In the genomic region with DNA sequence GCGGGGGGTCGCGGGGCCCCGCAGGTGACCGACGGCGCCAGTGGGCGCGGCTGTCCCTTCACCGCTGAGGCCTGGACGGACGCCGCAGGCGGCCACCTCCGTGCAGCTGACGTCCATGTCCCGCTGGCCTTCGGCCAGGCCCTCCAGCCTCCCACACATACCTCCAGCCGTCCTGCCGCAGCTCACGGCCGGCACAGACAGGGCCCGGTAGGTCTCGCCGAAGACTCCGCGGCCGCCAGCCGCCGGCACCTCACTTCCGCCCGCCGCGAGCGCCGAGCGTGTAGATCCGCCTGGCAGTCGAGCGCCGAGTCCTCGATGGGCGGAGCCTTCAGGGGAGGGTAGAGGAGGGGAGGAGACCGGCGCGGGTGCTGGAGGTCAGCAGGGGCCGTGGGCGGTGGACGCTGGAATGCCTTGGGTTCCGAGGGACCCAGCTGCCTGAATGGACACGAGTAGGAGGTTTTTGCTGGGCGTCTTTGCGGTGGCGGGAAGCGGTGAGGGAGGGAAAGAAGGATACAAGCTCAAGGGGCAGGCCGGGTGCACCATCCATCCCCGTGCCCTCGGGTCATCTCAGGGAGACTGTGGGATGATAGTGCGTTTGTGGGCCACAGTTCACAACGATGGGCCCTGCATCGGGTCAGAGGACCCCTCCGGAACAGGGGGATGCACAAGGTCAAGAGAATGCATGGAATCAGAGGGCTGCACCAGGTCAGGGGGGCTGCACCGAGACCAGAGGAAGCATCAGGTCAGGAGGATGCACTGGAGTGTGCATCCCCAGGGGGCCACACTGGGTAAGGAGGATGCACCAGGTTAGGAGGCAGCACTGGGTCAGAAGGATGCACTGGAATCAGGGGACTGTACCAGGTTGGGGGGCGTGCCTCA, we compare ENCODE assay signal across 8 cellular contexts. TPM values are rescaled to one million over a fixed set of nuclear protein-coding genes. Genes with fewer than 3 reads are reported as not detected.
DNase-seq lines count a peak whose midpoint lies in the region; ATAC-seq and TF ChIP-seq lines count a peak whose summit lies in the region.

A gene with protein sequence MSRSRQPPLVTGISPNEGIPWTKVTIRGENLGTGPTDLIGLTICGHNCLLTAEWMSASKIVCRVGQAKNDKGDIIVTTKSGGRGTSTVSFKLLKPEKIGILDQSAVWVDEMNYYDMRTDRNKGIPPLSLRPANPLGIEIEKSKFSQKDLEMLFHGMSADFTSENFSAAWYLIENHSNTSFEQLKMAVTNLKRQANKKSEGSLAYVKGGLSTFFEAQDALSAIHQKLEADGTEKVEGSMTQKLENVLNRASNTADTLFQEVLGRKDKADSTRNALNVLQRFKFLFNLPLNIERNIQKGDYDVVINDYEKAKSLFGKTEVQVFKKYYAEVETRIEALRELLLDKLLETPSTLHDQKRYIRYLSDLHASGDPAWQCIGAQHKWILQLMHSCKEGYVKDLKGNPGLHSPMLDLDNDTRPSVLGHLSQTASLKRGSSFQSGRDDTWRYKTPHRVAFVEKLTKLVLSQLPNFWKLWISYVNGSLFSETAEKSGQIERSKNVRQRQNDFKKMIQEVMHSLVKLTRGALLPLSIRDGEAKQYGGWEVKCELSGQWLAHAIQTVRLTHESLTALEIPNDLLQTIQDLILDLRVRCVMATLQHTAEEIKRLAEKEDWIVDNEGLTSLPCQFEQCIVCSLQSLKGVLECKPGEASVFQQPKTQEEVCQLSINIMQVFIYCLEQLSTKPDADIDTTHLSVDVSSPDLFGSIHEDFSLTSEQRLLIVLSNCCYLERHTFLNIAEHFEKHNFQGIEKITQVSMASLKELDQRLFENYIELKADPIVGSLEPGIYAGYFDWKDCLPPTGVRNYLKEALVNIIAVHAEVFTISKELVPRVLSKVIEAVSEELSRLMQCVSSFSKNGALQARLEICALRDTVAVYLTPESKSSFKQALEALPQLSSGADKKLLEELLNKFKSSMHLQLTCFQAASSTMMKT (minus strand): TSS at position 282 of the 879 bp plus-strand sequence. CDS start 55,321 bp downstream, outside the sequence.

- H3K27me3 ChIP-seq in body of pancreas = no peaks in the 10 kb centered on the region

- peak; percentile 69 to 82 (median 80) for TF ChIP-seq POLR2A in body of pancreas (IDR thresholded peaks at IDR 0.05)

- no peak for TF ChIP-seq CTCF in body of pancreas (IDR thresholded peaks at IDR 0.05)

- intact Hi-C loops in body of pancreas (cut with DNase I) = no loop called here

- peak within 1 kb of the TSS; percentile 77 to 87 (median 83) for H3K27ac ChIP-seq in body of pancreas

- peaks cover 4% of the 10 kb centered on the region for H3K4me1 ChIP-seq in body of pancreas

- peak within 1 kb of the TSS; percentile 82 to 92 for H3K4me3 ChIP-seq in body of pancreas
- H3K4me3 ChIP-seq in iPS-11a (ENCODE audit: low read depth, low read length) = peak within 1 kb of the TSS; percentile 85
- H3K4me3 ChIP-seq in skeletal muscle cell (ENCODE audit: low read depth, low read length) = peak within 1 kb of the TSS; percentile 64

- peak; percentile 89 for ATAC-seq in HG02870 (IDR thresholded peaks at IDR 0.05; ENCODE audit: unreplicated experiment)
- peak; percentile 96 for ATAC-seq in body of pancreas

- H3K36me3 ChIP-seq in body of pancreas (replicated peaks in 1 of 2; ENCODE audit: insufficient read depth in 1 of 2, low read depth in 2 of 2) = no peaks in the 10 kb centered on the region

- H3K9me3 ChIP-seq in body of pancreas = no peaks in the 10 kb centered on the region

- DNase-seq in NCI-H2107 treated with DMSO at 0.1 percent for 48 hours (lab: John Stamatoyannopoulos, UW; ENCODE audit: unreplicated experiment) (peak; percentile 26), NCI-H2107 (lab: John Stamatoyannopoulos, UW) (no peak), NCI-H2029 (lab: John Stamatoyannopoulos, UW) (peak; percentile 91), UCSD-AML1 (lab: John Stamatoyannopoulos, UW; ENCODE audit: unreplicated experiment) (peak; percentile 87), body of pancreas (peak; percentile 82 to 88 (median 85)), skeletal muscle cell (ENCODE audit: low read depth) (peak; percentile 39)

- 2 to 7% methylated on average over 20 to 62 of the region's 64 CpGs for WGBS in body of pancreas, 2 donors

RNA-seq across cellular contexts. Expression of the gene that starts here (rescaled TPM):
- 10 to 100 TPM; 10.5 to 10.6 TPM for total RNA-seq in body of pancreas
